22 cellular contexts compared by ENCODE assay signal in genomic region chr14:35587373-35587772, GRCh38. TPM values are rescaled to one million over a fixed set of nuclear protein-coding genes. Genes with fewer than 3 reads are reported as not detected.
"Had no signal": no experiment of that assay in that cellular context is flagged by ENCODE, and none has a peak within 500 bp of the region (broad histone marks: within the 10 kb centered on the region; RNA-seq: fewer than 3 reads in every experiment).

No MANE protein-coding gene starts in this region.

RNA-seq across cellular contexts. Expression of gene INSM2, which starts 53.4 kb away (rescaled TPM):
- total RNA-seq: kidney; kidney epithelial cell; left cardiac atrium; left colon; left lobe of liver; left lung; left ventricle myocardium inferior; left ventricle myocardium superior; lower leg skin; lower lobe of right lung; lung microvascular endothelial cell; mammary epithelial cell; mesenteric fat pad; mesothelial cell of epicardium; mononuclear cell; mucosa of descending colon; mucosa of gallbladder; myocyte; naive thymus-derived CD4-positive, alpha-beta T cell had no signal
- polyA plus RNA-seq: immature natural killer cell; keratinocyte; liver; mammary epithelial cell; naive thymus-derived CD4-positive, alpha-beta T cell had no signal
